ENCODE assay signal across 8 cellular contexts in genomic region chr4:52721968-52722814, GRCh38. TPM values are rescaled to one million over a fixed set of nuclear protein-coding genes. Genes with fewer than 3 reads are reported as not detected.
DNase-seq lines count a peak whose midpoint lies in the region; ATAC-seq and TF ChIP-seq lines count a peak whose summit lies in the region.

No MANE protein-coding gene starts in this region.

- H3K27ac ChIP-seq in KOPT-K1 (ENCODE audit: low read depth, low read length, poor library complexity, severe bottlenecking) = peak overlapping the region; percentile 71

- no peaks in the 10 kb centered on the region for H3K9me3 Mint-ChIP-seq in natural killer cell treated with Interleukin-12 subunit alpha and Interleukin-12 subunit beta and Interleukin-15 and Interleukin-18, amount 100 ng/mL, for 72 hours

- peak; percentile 96 for ATAC-seq in GM21723 (IDR thresholded peaks at IDR 0.05; ENCODE audit: unreplicated experiment)
- peak; percentile 99 to 100 for ATAC-seq in natural killer cell treated with Interleukin-12 subunit alpha and Interleukin-12 subunit beta and Interleukin-15 and Interleukin-18, amount 100 ng/mL, for 72 hours

- DNase-seq in DMS79 (lab: John Stamatoyannopoulos, UW) (peak; percentile 96), RPMI7951 (ENCODE audit: low read depth) (peak; percentile 96), fibroblast of the aortic adventitia (ENCODE audit: low read depth) (peak; percentile 96)
- peak; percentile 84 for DNase-seq in activated effector memory CD4-positive, alpha-beta T cell treated with Interleukin-2 at 50 U/mL for 16 hours
- peak; percentile 91 for DNase-seq in natural killer cell treated with Interleukin-12 subunit alpha and Interleukin-12 subunit beta and Interleukin-15 and Interleukin-18, amount 100 ng/mL, for 72 hours (ENCODE audit: low spot score)
- peak; percentile 94 for DNase-seq in stimulated activated naive CD4-positive, alpha-beta T cell treated with Interleukin-2 at 50 U/mL for 16 hours (lab: John Stamatoyannopoulos, UW)

- H3K27ac Mint-ChIP-seq in natural killer cell treated with Interleukin-12 subunit alpha and Interleukin-12 subunit beta and Interleukin-15 and Interleukin-18, amount 100 ng/mL, for 72 hours = peak overlapping the region; percentile 49 to 80

- H3K9me3 ChIP-seq in KOPT-K1 (ENCODE audit: insufficient read depth, low read length, poor library complexity, severe bottlenecking) = no peaks in the 10 kb centered on the region

- peaks cover 26% of the 10 kb centered on the region for H3K36me3 ChIP-seq in KOPT-K1 (ENCODE audit: insufficient read depth, low read length)

- H3K36me3 Mint-ChIP-seq in natural killer cell treated with Interleukin-12 subunit alpha and Interleukin-12 subunit beta and Interleukin-15 and Interleukin-18, amount 100 ng/mL, for 72 hours = no peaks in the 10 kb centered on the region

- TF ChIP-seq CTCF in fibroblast of the aortic adventitia (IDR thresholded peaks at IDR 0.05; ENCODE audit: insufficient read depth, low read length) = no peak

- H3K4me3 ChIP-seq in fibroblast of the aortic adventitia (ENCODE audit: low read depth, low read length) = peak overlapping the region; percentile 82

- H3K4me1 Mint-ChIP-seq in natural killer cell treated with Interleukin-12 subunit alpha and Interleukin-12 subunit beta and Interleukin-15 and Interleukin-18, amount 100 ng/mL, for 72 hours (ENCODE audit: low read depth in 2 of 2) = peaks cover 7 to 11% of the 10 kb centered on the region in 2 donors

- H3K4me3 Mint-ChIP-seq in natural killer cell treated with Interleukin-12 subunit alpha and Interleukin-12 subunit beta and Interleukin-15 and Interleukin-18, amount 100 ng/mL, for 72 hours = peak overlapping the region; percentile 76

- peaks cover 0 to 7% of the 10 kb centered on the region in 2 donors for H3K27me3 Mint-ChIP-seq in natural killer cell treated with Interleukin-12 subunit alpha and Interleukin-12 subunit beta and Interleukin-15 and Interleukin-18, amount 100 ng/mL, for 72 hours

RNA-seq across cellular contexts. Expression of gene ERVMER34-1, which starts 29.0 kb away (rescaled TPM):
- total RNA-seq in RPMI7951 (2014; rRNA removed; shearing (Covaris generic)) = 0.12 and 0.39 TPM in 2 replicates
- under 0.01 TPM in 1 of 2 replicates, not detected in the other for total RNA-seq in fibroblast of the aortic adventitia (ENCODE audit: low replicate concordance)
- not detected for total RNA-seq in natural killer cell treated with Interleukin-12 subunit alpha and Interleukin-12 subunit beta and Interleukin-15 and Interleukin-18, amount 100 ng/mL, for 72 hours

Comparison
In these comparisons a context has a peak if more than half of its experiments do, and no peak if none do; other contexts are left out.
1. Peak in every context shown above with its lines: DNase-seq, ATAC-seq, H3K4me3 ChIP-seq and H3K27ac ChIP-seq.